ENCODE assay signal across 18 cellular contexts in genomic region chr11:29913352-29913751, GRCh38.
"Had no signal": no experiment of that assay in that cellular context is flagged by ENCODE, and none has a peak within 500 bp of the region (broad histone marks: within the 10 kb centered on the region; RNA-seq: fewer than 3 reads in every experiment).

No MANE protein-coding gene starts in this region.

- H3K4me1 ChIP-seq: SJSA1 had no signal

- H3K9me3 ChIP-seq: MG63, SJSA1 had no signal

- FAIRE-seq: RCC 7860 had no signal

- H3K27me3 ChIP-seq: MG63, SJSA1 had no signal

- ATAC-seq: T-cell had no signal

- H3K36me3 ChIP-seq: MG63, SJSA1 had no signal

- H3K4me3 ChIP-seq: MG63, SJSA1, SK-N-MC had no signal

- H3K27ac ChIP-seq: HL-60, SJSA1, SK-N-MC had no signal

- DNase-seq: KBM-7, MG63, NCI-H1092 treated with DMSO at 0.1 percent for 48 hours, NCI-H1436, NCI-H1694, NCI-H187 treated with DMSO at 0.1 percent for 48 hours, NCI-H2029 treated with DMSO at 0.1 percent for 48 hours, NCI-H2227 treated with DMSO at 0.1 percent for 48 hours, NCI-H526 treated with DMSO at 0.1 percent for 48 hours, NCI-H748 treated with DMSO at 0.1 percent for 48 hours, Right ventricle myocardium superior, RPMI8226, SIG-M5, T-cell had no signal
